ENCODE assay signal across 1 cellular context in the genomic region with DNA sequence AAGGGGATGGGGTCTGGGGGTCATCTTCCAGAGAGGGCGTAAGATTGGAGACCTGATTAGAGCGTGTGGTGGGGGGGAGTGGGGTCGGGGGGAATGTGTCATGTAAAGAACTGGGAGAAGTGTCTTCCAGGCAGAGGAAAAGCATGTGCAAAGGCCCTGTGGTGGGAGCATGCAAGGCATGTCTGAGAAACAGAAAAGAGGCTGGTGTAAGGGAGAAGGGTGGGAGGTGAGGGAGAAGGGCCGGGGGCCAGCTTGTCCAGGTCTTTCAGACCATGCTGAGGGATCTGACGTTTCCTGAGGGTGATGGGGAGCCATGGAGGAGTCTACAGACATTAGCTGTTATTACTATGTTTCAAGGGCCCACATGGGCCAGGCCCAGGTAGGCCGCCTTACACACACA.
TF ChIP-seq lines count a peak whose summit lies in the region.

No MANE protein-coding gene starts in this region.

TF ChIP-seq in GM23338, 12 proteins besides CTCF, POLR2A, EP300 and RAD21:
- TF ChIP-seq, protein P1, sequence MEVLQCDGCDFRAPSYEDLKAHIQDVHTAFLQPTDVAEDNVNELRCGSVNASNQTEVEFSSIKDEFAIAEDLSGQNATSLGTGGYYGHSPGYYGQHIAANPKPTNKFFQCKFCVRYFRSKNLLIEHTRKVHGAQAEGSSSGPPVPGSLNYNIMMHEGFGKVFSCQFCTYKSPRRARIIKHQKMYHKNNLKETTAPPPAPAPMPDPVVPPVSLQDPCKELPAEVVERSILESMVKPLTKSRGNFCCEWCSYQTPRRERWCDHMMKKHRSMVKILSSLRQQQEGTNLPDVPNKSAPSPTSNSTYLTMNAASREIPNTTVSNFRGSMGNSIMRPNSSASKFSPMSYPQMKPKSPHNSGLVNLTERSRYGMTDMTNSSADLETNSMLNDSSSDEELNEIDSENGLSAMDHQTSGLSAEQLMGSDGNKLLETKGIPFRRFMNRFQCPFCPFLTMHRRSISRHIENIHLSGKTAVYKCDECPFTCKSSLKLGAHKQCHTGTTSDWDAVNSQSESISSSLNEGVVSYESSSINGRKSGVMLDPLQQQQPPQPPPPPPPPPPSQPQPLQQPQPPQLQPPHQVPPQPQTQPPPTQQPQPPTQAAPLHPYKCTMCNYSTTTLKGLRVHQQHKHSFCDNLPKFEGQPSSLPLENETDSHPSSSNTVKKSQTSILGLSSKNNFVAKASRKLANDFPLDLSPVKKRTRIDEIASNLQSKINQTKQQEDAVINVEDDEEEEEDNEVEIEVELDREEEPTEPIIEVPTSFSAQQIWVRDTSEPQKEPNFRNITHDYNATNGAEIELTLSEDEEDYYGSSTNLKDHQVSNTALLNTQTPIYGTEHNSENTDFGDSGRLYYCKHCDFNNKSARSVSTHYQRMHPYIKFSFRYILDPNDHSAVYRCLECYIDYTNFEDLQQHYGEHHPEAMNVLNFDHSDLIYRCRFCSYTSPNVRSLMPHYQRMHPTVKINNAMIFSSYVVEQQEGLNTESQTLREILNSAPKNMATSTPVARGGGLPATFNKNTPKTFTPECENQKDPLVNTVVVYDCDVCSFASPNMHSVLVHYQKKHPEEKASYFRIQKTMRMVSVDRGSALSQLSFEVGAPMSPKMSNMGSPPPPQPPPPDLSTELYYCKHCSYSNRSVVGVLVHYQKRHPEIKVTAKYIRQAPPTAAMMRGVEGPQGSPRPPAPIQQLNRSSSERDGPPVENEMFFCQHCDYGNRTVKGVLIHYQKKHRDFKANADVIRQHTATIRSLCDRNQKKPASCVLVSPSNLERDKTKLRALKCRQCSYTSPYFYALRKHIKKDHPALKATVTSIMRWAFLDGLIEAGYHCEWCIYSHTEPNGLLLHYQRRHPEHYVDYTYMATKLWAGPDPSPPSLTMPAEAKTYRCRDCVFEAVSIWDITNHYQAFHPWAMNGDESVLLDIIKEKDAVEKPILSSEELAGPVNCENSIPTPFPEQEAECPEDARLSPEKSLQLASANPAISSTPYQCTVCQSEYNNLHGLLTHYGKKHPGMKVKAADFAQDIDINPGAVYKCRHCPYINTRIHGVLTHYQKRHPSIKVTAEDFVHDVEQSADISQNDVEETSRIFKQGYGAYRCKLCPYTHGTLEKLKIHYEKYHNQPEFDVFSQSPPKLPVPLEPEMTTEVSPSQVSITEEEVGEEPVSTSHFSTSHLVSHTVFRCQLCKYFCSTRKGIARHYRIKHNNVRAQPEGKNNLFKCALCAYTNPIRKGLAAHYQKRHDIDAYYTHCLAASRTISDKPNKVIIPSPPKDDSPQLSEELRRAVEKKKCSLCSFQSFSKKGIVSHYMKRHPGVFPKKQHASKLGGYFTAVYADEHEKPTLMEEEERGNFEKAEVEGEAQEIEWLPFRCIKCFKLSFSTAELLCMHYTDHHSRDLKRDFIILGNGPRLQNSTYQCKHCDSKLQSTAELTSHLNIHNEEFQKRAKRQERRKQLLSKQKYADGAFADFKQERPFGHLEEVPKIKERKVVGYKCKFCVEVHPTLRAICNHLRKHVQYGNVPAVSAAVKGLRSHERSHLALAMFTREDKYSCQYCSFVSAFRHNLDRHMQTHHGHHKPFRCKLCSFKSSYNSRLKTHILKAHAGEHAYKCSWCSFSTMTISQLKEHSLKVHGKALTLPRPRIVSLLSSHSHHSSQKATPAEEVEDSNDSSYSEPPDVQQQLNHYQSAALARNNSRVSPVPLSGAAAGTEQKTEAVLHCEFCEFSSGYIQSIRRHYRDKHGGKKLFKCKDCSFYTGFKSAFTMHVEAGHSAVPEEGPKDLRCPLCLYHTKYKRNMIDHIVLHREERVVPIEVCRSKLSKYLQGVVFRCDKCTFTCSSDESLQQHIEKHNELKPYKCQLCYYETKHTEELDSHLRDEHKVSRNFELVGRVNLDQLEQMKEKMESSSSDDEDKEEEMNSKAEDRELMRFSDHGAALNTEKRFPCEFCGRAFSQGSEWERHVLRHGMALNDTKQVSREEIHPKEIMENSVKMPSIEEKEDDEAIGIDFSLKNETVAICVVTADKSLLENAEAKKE (CRISPR knock-in tag; IDR thresholded peaks at IDR 0.05), result no peak
- no peak for TF ChIP-seq JUNB (IDR thresholded peaks at IDR 0.05; ENCODE audit: unreplicated experiment)
- TF ChIP-seq, protein P2, sequence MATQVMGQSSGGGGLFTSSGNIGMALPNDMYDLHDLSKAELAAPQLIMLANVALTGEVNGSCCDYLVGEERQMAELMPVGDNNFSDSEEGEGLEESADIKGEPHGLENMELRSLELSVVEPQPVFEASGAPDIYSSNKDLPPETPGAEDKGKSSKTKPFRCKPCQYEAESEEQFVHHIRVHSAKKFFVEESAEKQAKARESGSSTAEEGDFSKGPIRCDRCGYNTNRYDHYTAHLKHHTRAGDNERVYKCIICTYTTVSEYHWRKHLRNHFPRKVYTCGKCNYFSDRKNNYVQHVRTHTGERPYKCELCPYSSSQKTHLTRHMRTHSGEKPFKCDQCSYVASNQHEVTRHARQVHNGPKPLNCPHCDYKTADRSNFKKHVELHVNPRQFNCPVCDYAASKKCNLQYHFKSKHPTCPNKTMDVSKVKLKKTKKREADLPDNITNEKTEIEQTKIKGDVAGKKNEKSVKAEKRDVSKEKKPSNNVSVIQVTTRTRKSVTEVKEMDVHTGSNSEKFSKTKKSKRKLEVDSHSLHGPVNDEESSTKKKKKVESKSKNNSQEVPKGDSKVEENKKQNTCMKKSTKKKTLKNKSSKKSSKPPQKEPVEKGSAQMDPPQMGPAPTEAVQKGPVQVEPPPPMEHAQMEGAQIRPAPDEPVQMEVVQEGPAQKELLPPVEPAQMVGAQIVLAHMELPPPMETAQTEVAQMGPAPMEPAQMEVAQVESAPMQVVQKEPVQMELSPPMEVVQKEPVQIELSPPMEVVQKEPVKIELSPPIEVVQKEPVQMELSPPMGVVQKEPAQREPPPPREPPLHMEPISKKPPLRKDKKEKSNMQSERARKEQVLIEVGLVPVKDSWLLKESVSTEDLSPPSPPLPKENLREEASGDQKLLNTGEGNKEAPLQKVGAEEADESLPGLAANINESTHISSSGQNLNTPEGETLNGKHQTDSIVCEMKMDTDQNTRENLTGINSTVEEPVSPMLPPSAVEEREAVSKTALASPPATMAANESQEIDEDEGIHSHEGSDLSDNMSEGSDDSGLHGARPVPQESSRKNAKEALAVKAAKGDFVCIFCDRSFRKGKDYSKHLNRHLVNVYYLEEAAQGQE (IDR thresholded peaks at IDR 0.05; ENCODE audit: unreplicated experiment), result no peak
- no peak for TF ChIP-seq EZH2 (IDR thresholded peaks at IDR 0.05; ENCODE audit: low read depth, unreplicated experiment)
- TF ChIP-seq ZNF331 (CRISPR knock-in tag; IDR thresholded peaks at IDR 0.05; ENCODE audit: low read depth), result no peak
- TF ChIP-seq POLR2AphosphoS5 (IDR thresholded peaks at IDR 0.05; ENCODE audit: low read depth), result no peak
- TF ChIP-seq EZH2phosphoT487 (IDR thresholded peaks at IDR 0.05; ENCODE audit: unreplicated experiment), result no peak
- TF ChIP-seq, protein P3, sequence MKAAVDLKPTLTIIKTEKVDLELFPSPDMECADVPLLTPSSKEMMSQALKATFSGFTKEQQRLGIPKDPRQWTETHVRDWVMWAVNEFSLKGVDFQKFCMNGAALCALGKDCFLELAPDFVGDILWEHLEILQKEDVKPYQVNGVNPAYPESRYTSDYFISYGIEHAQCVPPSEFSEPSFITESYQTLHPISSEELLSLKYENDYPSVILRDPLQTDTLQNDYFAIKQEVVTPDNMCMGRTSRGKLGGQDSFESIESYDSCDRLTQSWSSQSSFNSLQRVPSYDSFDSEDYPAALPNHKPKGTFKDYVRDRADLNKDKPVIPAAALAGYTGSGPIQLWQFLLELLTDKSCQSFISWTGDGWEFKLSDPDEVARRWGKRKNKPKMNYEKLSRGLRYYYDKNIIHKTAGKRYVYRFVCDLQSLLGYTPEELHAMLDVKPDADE (IDR thresholded peaks at IDR 0.05), result no peak
- no peak for TF ChIP-seq ZNF114 (CRISPR knock-in tag; IDR thresholded peaks at IDR 0.05)
- no peak for TF ChIP-seq STAT1 (IDR thresholded peaks at IDR 0.05; ENCODE audit: unreplicated experiment)
- no peak for TF ChIP-seq NANOG (IDR thresholded peaks at IDR 0.05; ENCODE audit: borderline replicate concordance)
- no peak for TF ChIP-seq CREB1 (CRISPR knock-in tag; IDR thresholded peaks at IDR 0.05; ENCODE audit: low read depth)
TF ChIP-seq in GM23338: peak in this region for 0.
